1 cellular context compared by ENCODE assay signal in the genomic region with DNA sequence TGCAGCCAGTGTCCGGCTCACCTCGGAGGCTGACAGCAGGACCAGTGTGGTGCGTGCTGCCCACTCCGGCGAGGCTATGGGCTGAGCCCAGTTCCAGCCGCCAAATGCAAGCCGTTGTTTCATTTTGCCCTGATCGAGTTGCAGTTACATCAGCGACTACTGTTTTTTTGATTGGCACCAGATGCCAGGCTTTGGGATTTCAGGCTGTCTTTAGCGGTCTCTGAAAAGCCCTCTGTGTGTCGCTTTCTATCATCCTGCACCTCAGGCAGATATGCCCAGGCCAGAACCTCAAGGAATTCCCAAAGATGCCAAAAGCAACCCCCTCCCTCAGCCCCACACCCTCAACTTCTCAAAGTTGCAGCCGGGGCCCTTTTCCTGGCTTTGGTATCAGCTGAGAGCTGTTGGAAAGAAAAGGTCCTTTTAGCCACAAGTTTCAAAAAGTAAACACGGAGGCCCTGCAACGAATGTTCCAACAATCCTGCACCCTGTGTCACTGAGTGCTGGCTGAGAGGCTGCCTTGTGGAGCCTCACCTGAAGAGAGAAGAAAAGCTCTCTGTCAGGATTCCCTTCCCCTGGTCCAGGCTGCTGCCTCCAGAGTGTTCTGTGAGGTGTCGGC.
TF ChIP-seq lines count a peak whose summit lies in the region.

No MANE protein-coding gene starts in this region.

TF ChIP-seq in HepG2, 621 proteins besides CTCF, POLR2A, EP300 and RAD21 (continues in another document):
- TF ChIP-seq AHR (CRISPR knock-in tag; IDR thresholded peaks at IDR 0.05) (no peak), KDM2A (CRISPR knock-in tag; IDR thresholded peaks at IDR 0.05; ENCODE audit: borderline replicate concordance, low read depth) (no peak), TCF12 (IDR thresholded peaks at IDR 0.05) (no peak), TCF12 (CRISPR knock-in tag; IDR thresholded peaks at IDR 0.05) (no peak), ZNF282 (IDR thresholded peaks at IDR 0.05; ENCODE audit: partially characterized antibody) (no peak), KMT2B (CRISPR knock-in tag; IDR thresholded peaks at IDR 0.05) (no peak), NRL (CRISPR knock-in tag; IDR thresholded peaks at IDR 0.05; ENCODE audit: borderline replicate concordance) (peak; percentile 56; the same call in 1 of the 2 replicates), HNRNPH1 (optimal IDR thresholded peaks at IDR 0.05; ENCODE audit: low read depth, low read length) (no peak), MAF1 (CRISPR knock-in tag; IDR thresholded peaks at IDR 0.05; ENCODE audit: borderline replicate concordance) (no peak), ZNF564 (CRISPR knock-in tag; IDR thresholded peaks at IDR 0.05) (no peak), MYNN (CRISPR knock-in tag; IDR thresholded peaks at IDR 0.05; ENCODE audit: low read depth) (no peak), ZNF333 (CRISPR knock-in tag; IDR thresholded peaks at IDR 0.05; ENCODE audit: borderline replicate concordance) (0 out of 2 replicates have a peak, but pooled peaks have one; percentile 33), GATAD1 (CRISPR knock-in tag; IDR thresholded peaks at IDR 0.05) (no peak), GABPB1 (CRISPR knock-in tag; IDR thresholded peaks at IDR 0.05) (no peak), ETV6 (CRISPR knock-in tag; conservative IDR thresholded peaks at IDR 0.05) (no peak), ZNF263 (CRISPR knock-in tag; IDR thresholded peaks at IDR 0.05) (no peak), ARNT2 (CRISPR knock-in tag; IDR thresholded peaks at IDR 0.05; ENCODE audit: low read depth) (0 out of 2 replicates have a peak, but pooled peaks have one; percentile 9), FOXA3 (CRISPR knock-in tag; IDR thresholded peaks at IDR 0.05) (peak; percentile 95), SNRNP70 (IDR thresholded peaks at IDR 0.05; ENCODE audit: low read depth, low read length) (no peak), CREM (IDR thresholded peaks at IDR 0.05) (peak; percentile 47; the same call in 1 of the 2 replicates), CREM (CRISPR knock-in tag; IDR thresholded peaks at IDR 0.05) (no peak), MXD4 (CRISPR knock-in tag; IDR thresholded peaks at IDR 0.05) (no peak), MEIS2 (CRISPR knock-in tag; IDR thresholded peaks at IDR 0.05) (no peak), ZNF563 (CRISPR knock-in tag; IDR thresholded peaks at IDR 0.05) (no peak), FOXK1 (CRISPR knock-in tag; IDR thresholded peaks at IDR 0.05; ENCODE audit: borderline replicate concordance, low read depth) (no peak), KLF6 (CRISPR knock-in tag; IDR thresholded peaks at IDR 0.05) (no peak), ZNF546 (CRISPR knock-in tag; conservative IDR thresholded peaks at IDR 0.05) (no peak), ZNF850 (CRISPR knock-in tag; conservative IDR thresholded peaks at IDR 0.05) (0 out of 2 replicates have a peak, but pooled peaks have one; percentile 29), PCBP2 (optimal IDR thresholded peaks at IDR 0.05; ENCODE audit: low read depth, low read length, poor library complexity, severe bottlenecking) (no peak), ZNF326 (CRISPR knock-in tag; IDR thresholded peaks at IDR 0.05; ENCODE audit: borderline replicate concordance) (no peak), ZNF660 (CRISPR knock-in tag; IDR thresholded peaks at IDR 0.05; ENCODE audit: borderline replicate concordance, low read depth) (no peak), POGZ (CRISPR knock-in tag; IDR thresholded peaks at IDR 0.05) (peak; percentile 55; the same call in 1 of the 2 replicates), HHEX (CRISPR knock-in tag; IDR thresholded peaks at IDR 0.05) (no peak), ZNF367 (CRISPR knock-in tag; IDR thresholded peaks at IDR 0.05; ENCODE audit: borderline replicate concordance) (no peak), EEA1 (CRISPR knock-in tag; IDR thresholded peaks at IDR 0.05; ENCODE audit: borderline replicate concordance) (no peak), KAT7 (CRISPR knock-in tag; IDR thresholded peaks at IDR 0.05; ENCODE audit: borderline replicate concordance) (no peak), ZNF256 (CRISPR knock-in tag; conservative IDR thresholded peaks at IDR 0.05) (no peak), CHCHD3 (CRISPR knock-in tag; IDR thresholded peaks at IDR 0.05) (no peak)
- TF ChIP-seq, protein P1, sequence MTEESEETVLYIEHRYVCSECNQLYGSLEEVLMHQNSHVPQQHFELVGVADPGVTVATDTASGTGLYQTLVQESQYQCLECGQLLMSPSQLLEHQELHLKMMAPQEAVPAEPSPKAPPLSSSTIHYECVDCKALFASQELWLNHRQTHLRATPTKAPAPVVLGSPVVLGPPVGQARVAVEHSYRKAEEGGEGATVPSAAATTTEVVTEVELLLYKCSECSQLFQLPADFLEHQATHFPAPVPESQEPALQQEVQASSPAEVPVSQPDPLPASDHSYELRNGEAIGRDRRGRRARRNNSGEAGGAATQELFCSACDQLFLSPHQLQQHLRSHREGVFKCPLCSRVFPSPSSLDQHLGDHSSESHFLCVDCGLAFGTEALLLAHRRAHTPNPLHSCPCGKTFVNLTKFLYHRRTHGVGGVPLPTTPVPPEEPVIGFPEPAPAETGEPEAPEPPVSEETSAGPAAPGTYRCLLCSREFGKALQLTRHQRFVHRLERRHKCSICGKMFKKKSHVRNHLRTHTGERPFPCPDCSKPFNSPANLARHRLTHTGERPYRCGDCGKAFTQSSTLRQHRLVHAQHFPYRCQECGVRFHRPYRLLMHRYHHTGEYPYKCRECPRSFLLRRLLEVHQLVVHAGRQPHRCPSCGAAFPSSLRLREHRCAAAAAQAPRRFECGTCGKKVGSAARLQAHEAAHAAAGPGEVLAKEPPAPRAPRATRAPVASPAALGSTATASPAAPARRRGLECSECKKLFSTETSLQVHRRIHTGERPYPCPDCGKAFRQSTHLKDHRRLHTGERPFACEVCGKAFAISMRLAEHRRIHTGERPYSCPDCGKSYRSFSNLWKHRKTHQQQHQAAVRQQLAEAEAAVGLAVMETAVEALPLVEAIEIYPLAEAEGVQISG (CRISPR knock-in tag; IDR thresholded peaks at IDR 0.05) = peak; percentile 30; the same call in 1 of the 2 replicates
- TF ChIP-seq, protein P2, sequence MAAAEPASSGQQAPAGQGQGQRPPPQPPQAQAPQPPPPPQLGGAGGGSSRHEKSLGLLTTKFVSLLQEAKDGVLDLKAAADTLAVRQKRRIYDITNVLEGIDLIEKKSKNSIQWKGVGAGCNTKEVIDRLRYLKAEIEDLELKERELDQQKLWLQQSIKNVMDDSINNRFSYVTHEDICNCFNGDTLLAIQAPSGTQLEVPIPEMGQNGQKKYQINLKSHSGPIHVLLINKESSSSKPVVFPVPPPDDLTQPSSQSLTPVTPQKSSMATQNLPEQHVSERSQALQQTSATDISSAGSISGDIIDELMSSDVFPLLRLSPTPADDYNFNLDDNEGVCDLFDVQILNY (CRISPR knock-in tag; conservative IDR thresholded peaks at IDR 0.05) = no peak
- TF ChIP-seq, protein P3, sequence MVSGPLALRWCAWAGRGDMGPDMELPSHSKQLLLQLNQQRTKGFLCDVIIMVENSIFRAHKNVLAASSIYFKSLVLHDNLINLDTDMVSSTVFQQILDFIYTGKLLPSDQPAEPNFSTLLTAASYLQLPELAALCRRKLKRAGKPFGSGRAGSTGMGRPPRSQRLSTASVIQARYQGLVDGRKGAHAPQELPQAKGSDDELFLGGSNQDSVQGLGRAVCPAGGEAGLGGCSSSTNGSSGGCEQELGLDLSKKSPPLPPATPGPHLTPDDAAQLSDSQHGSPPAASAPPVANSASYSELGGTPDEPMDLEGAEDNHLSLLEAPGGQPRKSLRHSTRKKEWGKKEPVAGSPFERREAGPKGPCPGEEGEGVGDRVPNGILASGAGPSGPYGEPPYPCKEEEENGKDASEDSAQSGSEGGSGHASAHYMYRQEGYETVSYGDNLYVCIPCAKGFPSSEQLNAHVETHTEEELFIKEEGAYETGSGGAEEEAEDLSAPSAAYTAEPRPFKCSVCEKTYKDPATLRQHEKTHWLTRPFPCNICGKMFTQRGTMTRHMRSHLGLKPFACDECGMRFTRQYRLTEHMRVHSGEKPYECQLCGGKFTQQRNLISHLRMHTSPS (CRISPR knock-in tag; IDR thresholded peaks at IDR 0.05; ENCODE audit: low read depth) = peak; percentile 32; the same call in 1 of the 2 replicates
- TF ChIP-seq, protein P4, sequence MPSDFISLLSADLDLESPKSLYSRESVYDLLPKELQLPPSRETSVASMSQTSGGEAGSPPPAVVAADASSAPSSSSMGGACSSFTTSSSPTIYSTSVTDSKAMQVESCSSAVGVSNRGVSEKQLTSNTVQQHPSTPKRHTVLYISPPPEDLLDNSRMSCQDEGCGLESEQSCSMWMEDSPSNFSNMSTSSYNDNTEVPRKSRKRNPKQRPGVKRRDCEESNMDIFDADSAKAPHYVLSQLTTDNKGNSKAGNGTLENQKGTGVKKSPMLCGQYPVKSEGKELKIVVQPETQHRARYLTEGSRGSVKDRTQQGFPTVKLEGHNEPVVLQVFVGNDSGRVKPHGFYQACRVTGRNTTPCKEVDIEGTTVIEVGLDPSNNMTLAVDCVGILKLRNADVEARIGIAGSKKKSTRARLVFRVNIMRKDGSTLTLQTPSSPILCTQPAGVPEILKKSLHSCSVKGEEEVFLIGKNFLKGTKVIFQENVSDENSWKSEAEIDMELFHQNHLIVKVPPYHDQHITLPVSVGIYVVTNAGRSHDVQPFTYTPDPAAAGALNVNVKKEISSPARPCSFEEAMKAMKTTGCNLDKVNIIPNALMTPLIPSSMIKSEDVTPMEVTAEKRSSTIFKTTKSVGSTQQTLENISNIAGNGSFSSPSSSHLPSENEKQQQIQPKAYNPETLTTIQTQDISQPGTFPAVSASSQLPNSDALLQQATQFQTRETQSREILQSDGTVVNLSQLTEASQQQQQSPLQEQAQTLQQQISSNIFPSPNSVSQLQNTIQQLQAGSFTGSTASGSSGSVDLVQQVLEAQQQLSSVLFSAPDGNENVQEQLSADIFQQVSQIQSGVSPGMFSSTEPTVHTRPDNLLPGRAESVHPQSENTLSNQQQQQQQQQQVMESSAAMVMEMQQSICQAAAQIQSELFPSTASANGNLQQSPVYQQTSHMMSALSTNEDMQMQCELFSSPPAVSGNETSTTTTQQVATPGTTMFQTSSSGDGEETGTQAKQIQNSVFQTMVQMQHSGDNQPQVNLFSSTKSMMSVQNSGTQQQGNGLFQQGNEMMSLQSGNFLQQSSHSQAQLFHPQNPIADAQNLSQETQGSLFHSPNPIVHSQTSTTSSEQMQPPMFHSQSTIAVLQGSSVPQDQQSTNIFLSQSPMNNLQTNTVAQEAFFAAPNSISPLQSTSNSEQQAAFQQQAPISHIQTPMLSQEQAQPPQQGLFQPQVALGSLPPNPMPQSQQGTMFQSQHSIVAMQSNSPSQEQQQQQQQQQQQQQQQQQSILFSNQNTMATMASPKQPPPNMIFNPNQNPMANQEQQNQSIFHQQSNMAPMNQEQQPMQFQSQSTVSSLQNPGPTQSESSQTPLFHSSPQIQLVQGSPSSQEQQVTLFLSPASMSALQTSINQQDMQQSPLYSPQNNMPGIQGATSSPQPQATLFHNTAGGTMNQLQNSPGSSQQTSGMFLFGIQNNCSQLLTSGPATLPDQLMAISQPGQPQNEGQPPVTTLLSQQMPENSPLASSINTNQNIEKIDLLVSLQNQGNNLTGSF (CRISPR knock-in tag; IDR thresholded peaks at IDR 0.05) = 0 out of 2 replicates have a peak, but pooled peaks have one; percentile 1
- TF ChIP-seq, protein P5, sequence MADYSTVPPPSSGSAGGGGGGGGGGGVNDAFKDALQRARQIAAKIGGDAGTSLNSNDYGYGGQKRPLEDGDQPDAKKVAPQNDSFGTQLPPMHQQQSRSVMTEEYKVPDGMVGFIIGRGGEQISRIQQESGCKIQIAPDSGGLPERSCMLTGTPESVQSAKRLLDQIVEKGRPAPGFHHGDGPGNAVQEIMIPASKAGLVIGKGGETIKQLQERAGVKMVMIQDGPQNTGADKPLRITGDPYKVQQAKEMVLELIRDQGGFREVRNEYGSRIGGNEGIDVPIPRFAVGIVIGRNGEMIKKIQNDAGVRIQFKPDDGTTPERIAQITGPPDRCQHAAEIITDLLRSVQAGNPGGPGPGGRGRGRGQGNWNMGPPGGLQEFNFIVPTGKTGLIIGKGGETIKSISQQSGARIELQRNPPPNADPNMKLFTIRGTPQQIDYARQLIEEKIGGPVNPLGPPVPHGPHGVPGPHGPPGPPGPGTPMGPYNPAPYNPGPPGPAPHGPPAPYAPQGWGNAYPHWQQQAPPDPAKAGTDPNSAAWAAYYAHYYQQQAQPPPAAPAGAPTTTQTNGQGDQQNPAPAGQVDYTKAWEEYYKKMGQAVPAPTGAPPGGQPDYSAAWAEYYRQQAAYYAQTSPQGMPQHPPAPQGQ (CRISPR knock-in tag; IDR thresholded peaks at IDR 0.05; ENCODE audit: borderline replicate concordance) = no peak
- TF ChIP-seq, protein P6, sequence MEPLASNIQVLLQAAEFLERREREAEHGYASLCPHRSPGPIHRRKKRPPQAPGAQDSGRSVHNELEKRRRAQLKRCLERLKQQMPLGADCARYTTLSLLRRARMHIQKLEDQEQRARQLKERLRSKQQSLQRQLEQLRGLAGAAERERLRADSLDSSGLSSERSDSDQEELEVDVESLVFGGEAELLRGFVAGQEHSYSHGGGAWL (CRISPR knock-in tag; IDR thresholded peaks at IDR 0.05) = no peak
- TF ChIP-seq, protein P7, sequence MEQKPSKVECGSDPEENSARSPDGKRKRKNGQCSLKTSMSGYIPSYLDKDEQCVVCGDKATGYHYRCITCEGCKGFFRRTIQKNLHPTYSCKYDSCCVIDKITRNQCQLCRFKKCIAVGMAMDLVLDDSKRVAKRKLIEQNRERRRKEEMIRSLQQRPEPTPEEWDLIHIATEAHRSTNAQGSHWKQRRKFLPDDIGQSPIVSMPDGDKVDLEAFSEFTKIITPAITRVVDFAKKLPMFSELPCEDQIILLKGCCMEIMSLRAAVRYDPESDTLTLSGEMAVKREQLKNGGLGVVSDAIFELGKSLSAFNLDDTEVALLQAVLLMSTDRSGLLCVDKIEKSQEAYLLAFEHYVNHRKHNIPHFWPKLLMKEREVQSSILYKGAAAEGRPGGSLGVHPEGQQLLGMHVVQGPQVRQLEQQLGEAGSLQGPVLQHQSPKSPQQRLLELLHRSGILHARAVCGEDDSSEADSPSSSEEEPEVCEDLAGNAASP (CRISPR knock-in tag; IDR thresholded peaks at IDR 0.05; ENCODE audit: borderline replicate concordance) = no peak; the same call in 1 of the 2 replicates
- TF ChIP-seq, protein P8, sequence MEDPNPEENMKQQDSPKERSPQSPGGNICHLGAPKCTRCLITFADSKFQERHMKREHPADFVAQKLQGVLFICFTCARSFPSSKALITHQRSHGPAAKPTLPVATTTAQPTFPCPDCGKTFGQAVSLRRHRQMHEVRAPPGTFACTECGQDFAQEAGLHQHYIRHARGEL (CRISPR knock-in tag; IDR thresholded peaks at IDR 0.05) = no peak
- TF ChIP-seq, protein P9, sequence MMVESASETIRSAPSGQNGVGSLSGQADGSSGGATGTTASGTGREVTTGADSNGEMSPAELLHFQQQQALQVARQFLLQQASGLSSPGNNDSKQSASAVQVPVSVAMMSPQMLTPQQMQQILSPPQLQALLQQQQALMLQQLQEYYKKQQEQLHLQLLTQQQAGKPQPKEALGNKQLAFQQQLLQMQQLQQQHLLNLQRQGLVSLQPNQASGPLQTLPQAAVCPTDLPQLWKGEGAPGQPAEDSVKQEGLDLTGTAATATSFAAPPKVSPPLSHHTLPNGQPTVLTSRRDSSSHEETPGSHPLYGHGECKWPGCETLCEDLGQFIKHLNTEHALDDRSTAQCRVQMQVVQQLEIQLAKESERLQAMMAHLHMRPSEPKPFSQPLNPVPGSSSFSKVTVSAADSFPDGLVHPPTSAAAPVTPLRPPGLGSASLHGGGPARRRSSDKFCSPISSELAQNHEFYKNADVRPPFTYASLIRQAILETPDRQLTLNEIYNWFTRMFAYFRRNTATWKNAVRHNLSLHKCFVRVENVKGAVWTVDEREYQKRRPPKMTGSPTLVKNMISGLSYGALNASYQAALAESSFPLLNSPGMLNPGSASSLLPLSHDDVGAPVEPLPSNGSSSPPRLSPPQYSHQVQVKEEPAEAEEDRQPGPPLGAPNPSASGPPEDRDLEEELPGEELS (CRISPR knock-in tag; IDR thresholded peaks at IDR 0.05) = peak; percentile 55; the same call in 1 of the 2 replicates
